ENCODE assay signal across 13 cellular contexts in the genomic region with DNA sequence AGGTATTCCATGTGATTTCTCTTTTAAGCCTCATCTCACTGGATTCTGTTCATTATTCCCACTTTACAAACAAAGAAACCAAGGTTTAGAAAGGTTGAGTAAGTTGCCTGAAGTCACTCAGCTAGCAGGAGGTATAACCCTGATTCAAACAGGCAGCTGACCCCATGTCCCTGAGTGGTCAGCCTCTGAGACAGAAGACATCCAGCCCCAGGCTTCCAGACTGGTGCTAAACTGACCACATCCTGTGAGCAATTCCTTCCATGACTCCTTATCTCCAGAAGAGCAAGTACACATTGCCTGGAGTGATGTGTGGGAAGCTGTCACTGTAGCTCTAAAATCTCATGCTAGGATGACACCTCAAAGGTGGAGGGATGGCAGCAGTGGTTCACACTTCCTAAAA. TPM values are rescaled to one million over a fixed set of nuclear protein-coding genes. Genes with fewer than 3 reads are reported as not detected.
A peak's percentile ranks its signal among the peaks of the same experiment; 100 is the strongest.
DNase-seq lines count a peak whose midpoint lies in the region; ATAC-seq and TF ChIP-seq lines count a peak whose summit lies in the region.
"Had no signal": no experiment of that assay in that cellular context is flagged by ENCODE, and none has a peak within 500 bp of the region (broad histone marks: within the 10 kb centered on the region; RNA-seq: fewer than 3 reads in every experiment).

No MANE protein-coding gene starts in this region.

- H3K27me3 Mint-ChIP-seq in CD8-positive, alpha-beta memory T cell, result peaks cover 20 to 36% of the 10 kb centered on the region in 2 donors

- CTCF ChIA-PET in RWPE1 (lab: Yijun Ruan, JAX), result no interaction called here
- CTCF ChIA-PET in CD8-positive, alpha-beta memory T cell (lab: Charles Lee), result no interaction called here

- TF ChIP-seq CTCF in RWPE1 (conservative IDR thresholded peaks at IDR 0.05; ENCODE audit: low read depth) (no peak), epithelial cell of proximal tubule (conservative IDR thresholded peaks at IDR 0.05; ENCODE audit: low read depth, low read length) (no peak)

- peaks cover 0 to 3% (median under 1%) of the 10 kb centered on the region in 5 donors for H3K9me3 Mint-ChIP-seq in CD8-positive, alpha-beta memory T cell

- no peak overlapping the region for H3K27ac ChIP-seq in RWPE1
- no peak overlapping the region for H3K27ac ChIP-seq in CD8-positive, alpha-beta memory T cell (ENCODE audit: low read depth, low read length)
- H3K27ac ChIP-seq: tibial artery had no signal

- no peaks in the 10 kb centered on the region for H3K36me3 Mint-ChIP-seq in CD8-positive, alpha-beta memory T cell

- H3K27me3 ChIP-seq in CD8-positive, alpha-beta memory T cell (ENCODE audit: insufficient read depth, low read length, poor library complexity, severe bottlenecking), result no peaks in the 10 kb centered on the region

- H3K4me3 Mint-ChIP-seq in CD8-positive, alpha-beta memory T cell, result no peak overlapping the region

- no peaks in the 10 kb centered on the region for H3K4me1 Mint-ChIP-seq in CD8-positive, alpha-beta memory T cell

- H3K4me3 ChIP-seq in epithelial cell of proximal tubule (ENCODE audit: low read depth, low read length), result no peak overlapping the region
- no peak overlapping the region for H3K4me3 ChIP-seq in CD8-positive, alpha-beta memory T cell (ENCODE audit: low read length)
- H3K4me3 ChIP-seq: tibial artery had no signal

- no peak overlapping the region for H3K27ac Mint-ChIP-seq in CD8-positive, alpha-beta memory T cell

- POLR2A ChIA-PET in RWPE1 (lab: Yijun Ruan, JAX; ENCODE audit: low non-redundant PET), result no interaction called here
- POLR2A ChIA-PET in CD8-positive, alpha-beta memory T cell (lab: Charles Lee), result no interaction called here

- no peaks in the 10 kb centered on the region for H3K4me1 ChIP-seq in CD8-positive, alpha-beta memory T cell (ENCODE audit: insufficient read depth, low read length)

- H3K9me3 ChIP-seq in CD8-positive, alpha-beta memory T cell (ENCODE audit: low read length), result no peaks in the 10 kb centered on the region
- H3K9me3 ChIP-seq: tibial artery had no signal

- H3K36me3 ChIP-seq in CD8-positive, alpha-beta memory T cell (ENCODE audit: insufficient read depth, low read length), result no peaks in the 10 kb centered on the region
- H3K36me3 ChIP-seq: tibial artery had no signal

- ATAC-seq in HG02642 (IDR thresholded peaks at IDR 0.05; ENCODE audit: poor library complexity, unreplicated experiment), result no peak

- DNase-seq in EL (peak; percentile 95), RWPE1 (ENCODE audit: low spot score) (peak; percentile 23), epithelial cell of proximal tubule (ENCODE audit: low read depth) (peak; percentile 83), non-pigmented ciliary epithelial cell (ENCODE audit: low read depth) (peak; percentile 99), hypothalamus (lab: John Stamatoyannopoulos, UW) (no peak), NCI-H2107 treated with DMSO at 0.1 percent for 48 hours (lab: John Stamatoyannopoulos, UW; ENCODE audit: unreplicated experiment) (no peak)
- DNase-seq in CD8-positive, alpha-beta memory T cell, result no peak
- DNase-seq: aorta, NCI-H2081 treated with DMSO at 0.1 percent for 48 hours, tibial artery had no signal

RNA-seq across cellular contexts. Expression of a gene that starts 3.7 kb away (rescaled TPM):
- 3.7 and 3.9 TPM in 2 replicates for total RNA-seq in epithelial cell of proximal tubule
- not detected for total RNA-seq in CD8-positive, alpha-beta memory T cell
- not detected for polyA plus RNA-seq in CD8-positive, alpha-beta memory T cell
- total RNA-seq: aorta; T-helper 2 cell treated with Interferon-gamma antibody and Interleukin-4, amounts not matched to agents 100 ng/mL and 5 ng/mL, for 36 hours had no signal
- polyA plus RNA-seq: aorta, esophagus had no signal

Comparison
In these comparisons a context has a peak if more than half of its experiments do, and no peak if none do; other contexts are left out.
1. DNase-seq: peak in EL (single experiment), RWPE1 (single experiment), epithelial cell of proximal tubule (single experiment) and non-pigmented ciliary epithelial cell (single experiment); none in CD8-positive, alpha-beta memory T cell (0 of 5), hypothalamus (0 of 51) and NCI-H2107 treated with DMSO at 0.1 percent for 48 hours (single experiment).